In the genomic region with DNA sequence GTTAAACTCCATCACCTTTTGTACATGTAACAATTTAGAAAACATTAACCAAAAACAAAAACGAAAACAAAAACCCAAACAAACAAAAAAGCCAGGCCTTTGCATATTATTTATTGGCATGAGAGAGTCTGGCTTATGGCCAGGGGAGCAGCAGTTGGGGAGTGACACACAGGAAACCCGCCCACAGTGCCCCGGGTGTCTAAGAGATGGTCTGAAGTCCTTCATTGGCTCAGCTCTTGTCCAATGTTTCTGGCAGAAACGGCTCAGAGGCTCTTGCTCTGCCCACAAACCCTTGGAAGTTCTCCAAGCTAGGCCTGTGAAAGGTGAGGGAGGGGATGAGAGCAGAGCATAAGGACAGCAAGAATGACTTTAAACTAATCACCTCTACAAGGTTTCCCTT, we compare ENCODE assay signal across 9 cellular contexts.
DNase-seq lines count a peak whose midpoint lies in the region; ATAC-seq and TF ChIP-seq lines count a peak whose summit lies in the region.
"Had no signal": no experiment of that assay in that cellular context is flagged by ENCODE, and none has a peak within 500 bp of the region (broad histone marks: within the 10 kb centered on the region; RNA-seq: fewer than 3 reads in every experiment).

No MANE protein-coding gene starts in this region.

- TF ChIP-seq POLR2A in erythroblast (IDR thresholded peaks at IDR 0.05; ENCODE audit: low read length) = no peak

- no peak for TF ChIP-seq CTCF in omental fat pad (IDR thresholded peaks at IDR 0.05)

- DNase-seq in EH (ENCODE audit: low read depth) (peak; percentile 22), Kasumi-1 (lab: John Stamatoyannopoulos, UW) (peak; percentile 89 to 91), cerebellum (ENCODE audit: low spot score) (peak; percentile 31), erythroblast (lab: John Stamatoyannopoulos, UW) (no peak), LoVo (ENCODE audit: low spot score) (no peak), omental fat pad (ENCODE audit: low spot score) (no peak), iPS-NIHi7 (ENCODE audit: extremely low spot score) (no peak)

- ATAC-seq in GM21528 (IDR thresholded peaks at IDR 0.05; ENCODE audit: low FRiP score, unreplicated experiment) (peak; percentile 54), omental fat pad (ENCODE audit: low FRiP score) (no peak)
- ATAC-seq: sciatic nerve had no signal

Comparison
In these comparisons a context has a peak if more than half of its experiments do, and no peak if none do; other contexts are left out.
1. DNase-seq: peak in EH (single experiment), Kasumi-1 (2 of 2) and cerebellum (single experiment); none in erythroblast (0 of 2), LoVo (single experiment), omental fat pad (single experiment) and iPS-NIHi7 (single experiment).